In genomic region chr3:64305731-64306130, GRCh38 we compare ENCODE assay signal across 22 cellular contexts.
DNase-seq lines count a peak whose midpoint lies in the region; ATAC-seq, FAIRE-seq and TF ChIP-seq lines count a peak whose summit lies in the region.
"Had no signal": no experiment of that assay in that cellular context is flagged by ENCODE, and none has a peak within 500 bp of the region (broad histone marks: within the 10 kb centered on the region; RNA-seq: fewer than 3 reads in every experiment).

No MANE protein-coding gene starts in this region.

- H3K79me2 ChIP-seq in astrocyte (ENCODE audit: insufficient read depth, low read length) (no peaks in the 10 kb centered on the region), neural cell (replicated peaks; ENCODE audit: insufficient read depth, low read length) (no peaks in the 10 kb centered on the region)

- TF ChIP-seq RAD21 in neural cell (conservative IDR thresholded peaks at IDR 0.05) = no peak

- H4K20me1 ChIP-seq in astrocyte (ENCODE audit: insufficient read depth, low read length) = no peaks in the 10 kb centered on the region
- no peaks in the 10 kb centered on the region for H4K20me1 ChIP-seq in neural cell (ENCODE audit: insufficient read depth)
- H4K20me1 ChIP-seq: BLaER1 treated with 17β-estradiol and CSF1 and Interleukin-3, amounts not matched to agents 10 nM and 100 nM had no signal

- no peaks in the 10 kb centered on the region for H3K9me3 ChIP-seq in astrocyte (ENCODE audit: insufficient read depth, low read depth, low read length)
- H3K9me3 ChIP-seq in neural cell (ENCODE audit: low read length) = no peaks in the 10 kb centered on the region
- H3K9me3 ChIP-seq: A549; BLaER1 treated with 17β-estradiol and CSF1 and Interleukin-3, amounts not matched to agents 10 nM and 100 nM; Caco-2 had no signal

- H3K9me2 ChIP-seq in neural cell (ENCODE audit: insufficient read depth, low read length) = no peaks in the 10 kb centered on the region

- ATAC-seq in GM19463 (IDR thresholded peaks at IDR 0.05; ENCODE audit: unreplicated experiment) (no peak), GM21515 (IDR thresholded peaks at IDR 0.05; ENCODE audit: unreplicated experiment) (no peak)
- ATAC-seq: A549; CD8-positive, alpha-beta T cell had no signal

- H3F3A ChIP-seq in neural cell (ENCODE audit: insufficient read depth, low read length, poor library complexity, severe bottlenecking) = no peaks in the 10 kb centered on the region

- H3K4me1 ChIP-seq in astrocyte (ENCODE audit: insufficient read depth, low read length) = peaks cover 3% of the 10 kb centered on the region
- H3K4me1 ChIP-seq: A549; BLaER1 treated with 17β-estradiol and CSF1 and Interleukin-3, amounts not matched to agents 10 nM and 100 nM; Caco-2 had no signal

- DNase-seq in NCI-H2227 (lab: John Stamatoyannopoulos, UW; ENCODE audit: unreplicated experiment) (peak; percentile 56), astrocyte (ENCODE audit: low read depth) (no peak), NCI-H226 (no peak)
- DNase-seq: AML-193; Caco-2; Calu3; CD4-positive, alpha-beta T cell; CD8-positive, alpha-beta T cell; DMS79 treated with DMSO at 0.1 percent for 48 hours; GF-D8 had no signal

- H3K9ac ChIP-seq in astrocyte (ENCODE audit: low read length) = no peak overlapping the region
- H3K9ac ChIP-seq in neural cell (ENCODE audit: low read length) = no peak overlapping the region
- H3K9ac ChIP-seq: BLaER1 treated with 17β-estradiol and CSF1 and Interleukin-3, amounts not matched to agents 10 nM and 100 nM had no signal

- no peaks in the 10 kb centered on the region for H3K27me3 Mint-ChIP-seq in astrocyte (ENCODE audit: low read depth, unreplicated experiment)

- no peak overlapping the region for H3K4me3 Mint-ChIP-seq in astrocyte (ENCODE audit: unreplicated experiment)
- H3K4me3 Mint-ChIP-seq: B cell; CD4-positive, alpha-beta T cell; CD8-positive, alpha-beta T cell had no signal

- H3K27me3 ChIP-seq in astrocyte (ENCODE audit: insufficient read depth, low read length) (no peaks in the 10 kb centered on the region), neural cell (ENCODE audit: insufficient read depth, low read depth, low read length) (no peaks in the 10 kb centered on the region)
- H3K27me3 ChIP-seq: BLaER1 treated with 17β-estradiol and CSF1 and Interleukin-3, amounts not matched to agents 10 nM and 100 nM had no signal

- no peak overlapping the region for H3K27ac ChIP-seq in astrocyte (ENCODE audit: low read depth, low read length)
- no peak overlapping the region for H3K27ac ChIP-seq in neural cell (ENCODE audit: low read length)
- H3K27ac ChIP-seq: 22Rv1; BLaER1 treated with 17β-estradiol and CSF1 and Interleukin-3, amounts not matched to agents 10 nM and 100 nM; C4-2B had no signal

- peak overlapping the region; percentile 34 for H3K27ac Mint-ChIP-seq in astrocyte (ENCODE audit: unreplicated experiment)
- H3K27ac Mint-ChIP-seq: B cell; CD4-positive, alpha-beta T cell; CD8-positive, alpha-beta T cell had no signal

- no peak for FAIRE-seq in astrocyte (lab: Jason Lieb, UNC)
- FAIRE-seq: A549, D721Med, G401.6, GM12891, GM19239 had no signal

- no peaks in the 10 kb centered on the region for H3K9me3 Mint-ChIP-seq in astrocyte (ENCODE audit: unreplicated experiment)
- H3K9me3 Mint-ChIP-seq: CD8-positive, alpha-beta T cell had no signal

- H3K4me1 Mint-ChIP-seq in astrocyte (ENCODE audit: low read depth, unreplicated experiment) = peaks cover 27% of the 10 kb centered on the region
- H3K4me1 Mint-ChIP-seq: B cell had no signal

- no peak overlapping the region for H3K4me3 ChIP-seq in astrocyte (ENCODE audit: insufficient read depth, low read depth, low read length)
- no peak overlapping the region for H3K4me3 ChIP-seq in neural cell (ENCODE audit: low read length)
- H3K4me3 ChIP-seq: A549; BLaER1 treated with 17β-estradiol and CSF1 and Interleukin-3, amounts not matched to agents 10 nM and 100 nM had no signal

- no peak for TF ChIP-seq EP300 in neural cell (conservative IDR thresholded peaks at IDR 0.05; ENCODE audit: poor library complexity, severe bottlenecking)

- no peak overlapping the region for H2AFZ ChIP-seq in astrocyte (ENCODE audit: low read depth, low read length)
- no peak overlapping the region for H2AFZ ChIP-seq in neural cell (ENCODE audit: low read depth, low read length)

- TF ChIP-seq CTCF in astrocyte (IDR thresholded peaks at IDR 0.05; ENCODE audit: insufficient read depth, low read depth, low read length) (no peak), neural cell (IDR thresholded peaks at IDR 0.05; ENCODE audit: poor library complexity, severe bottlenecking) (no peak)

- H3K36me3 ChIP-seq in astrocyte (ENCODE audit: insufficient read depth, low read length) = no peaks in the 10 kb centered on the region
- H3K36me3 ChIP-seq in neural cell (ENCODE audit: insufficient read depth, low read length) = no peaks in the 10 kb centered on the region
- H3K36me3 ChIP-seq: BLaER1 treated with 17β-estradiol and CSF1 and Interleukin-3, amounts not matched to agents 10 nM and 100 nM had no signal

- peaks cover 6% of the 10 kb centered on the region for H3K36me3 Mint-ChIP-seq in astrocyte (ENCODE audit: low read depth, unreplicated experiment)
- H3K36me3 Mint-ChIP-seq: CD8-positive, alpha-beta T cell had no signal

- H3K4me2 ChIP-seq in astrocyte (ENCODE audit: low read length) (no peak overlapping the region), neural cell (ENCODE audit: low read length) (no peak overlapping the region)
- H3K4me2 ChIP-seq: A549; BLaER1 treated with 17β-estradiol and CSF1 and Interleukin-3, amounts not matched to agents 10 nM and 100 nM had no signal

TF ChIP-seq in neural cell, 6 proteins besides CTCF, POLR2A, EP300 and RAD21:
- no peak for TF ChIP-seq TAF1 (IDR thresholded peaks at IDR 0.05; ENCODE audit: low read depth)
- peak; percentile 51 for TF ChIP-seq POLR2AphosphoS5 (IDR thresholded peaks at IDR 0.05)
